Comparison of ENCODE assay signal across 1 cellular context in the genomic region with DNA sequence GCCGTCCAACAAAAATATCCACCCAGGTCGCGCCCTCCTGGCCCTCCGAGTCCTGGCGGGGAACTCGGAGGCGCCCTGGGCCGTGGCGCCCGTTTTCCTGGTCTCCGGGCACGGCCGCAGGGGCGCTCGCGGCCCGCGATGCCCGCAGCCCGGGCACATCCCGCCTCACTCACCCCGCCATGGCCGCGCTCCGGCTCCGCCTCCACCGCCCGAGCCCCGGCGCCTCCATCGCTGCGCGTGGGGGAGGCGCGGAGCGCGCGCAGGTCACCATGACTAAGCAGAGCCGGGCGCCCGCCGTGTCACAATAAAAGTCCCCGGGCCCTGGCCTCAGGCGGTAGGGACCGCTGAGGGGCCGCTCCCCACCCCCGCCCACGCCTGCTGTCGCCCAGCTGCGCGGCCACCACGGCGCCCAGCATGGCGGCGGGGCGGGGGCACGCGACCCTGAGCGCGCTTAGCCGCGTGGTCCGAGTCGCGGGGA.
TF ChIP-seq lines count a peak whose summit lies in the region.

No MANE protein-coding gene starts in this region.

TF ChIP-seq in HepG2, 621 proteins besides CTCF, POLR2A, EP300 and RAD21 (continued from another document and continues in another):
- TF ChIP-seq, protein P1, sequence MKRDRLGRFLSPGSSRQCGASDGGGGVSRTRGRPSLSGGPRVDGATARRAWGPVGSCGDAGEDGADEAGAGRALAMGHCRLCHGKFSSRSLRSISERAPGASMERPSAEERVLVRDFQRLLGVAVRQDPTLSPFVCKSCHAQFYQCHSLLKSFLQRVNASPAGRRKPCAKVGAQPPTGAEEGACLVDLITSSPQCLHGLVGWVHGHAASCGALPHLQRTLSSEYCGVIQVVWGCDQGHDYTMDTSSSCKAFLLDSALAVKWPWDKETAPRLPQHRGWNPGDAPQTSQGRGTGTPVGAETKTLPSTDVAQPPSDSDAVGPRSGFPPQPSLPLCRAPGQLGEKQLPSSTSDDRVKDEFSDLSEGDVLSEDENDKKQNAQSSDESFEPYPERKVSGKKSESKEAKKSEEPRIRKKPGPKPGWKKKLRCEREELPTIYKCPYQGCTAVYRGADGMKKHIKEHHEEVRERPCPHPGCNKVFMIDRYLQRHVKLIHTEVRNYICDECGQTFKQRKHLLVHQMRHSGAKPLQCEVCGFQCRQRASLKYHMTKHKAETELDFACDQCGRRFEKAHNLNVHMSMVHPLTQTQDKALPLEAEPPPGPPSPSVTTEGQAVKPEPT (CRISPR knock-in tag; IDR thresholded peaks at IDR 0.05; ENCODE audit: low read depth) = no peak
- TF ChIP-seq RARG (CRISPR knock-in tag; IDR thresholded peaks at IDR 0.05; ENCODE audit: low read depth) = peak; percentile 38; the same call in 1 of the 2 replicates
- no peak for TF ChIP-seq ARHGAP35 (CRISPR knock-in tag; IDR thresholded peaks at IDR 0.05; ENCODE audit: borderline replicate concordance)
- TF ChIP-seq KLF12 (CRISPR knock-in tag; IDR thresholded peaks at IDR 0.05; ENCODE audit: borderline replicate concordance) = no peak
- TF ChIP-seq, protein P2, sequence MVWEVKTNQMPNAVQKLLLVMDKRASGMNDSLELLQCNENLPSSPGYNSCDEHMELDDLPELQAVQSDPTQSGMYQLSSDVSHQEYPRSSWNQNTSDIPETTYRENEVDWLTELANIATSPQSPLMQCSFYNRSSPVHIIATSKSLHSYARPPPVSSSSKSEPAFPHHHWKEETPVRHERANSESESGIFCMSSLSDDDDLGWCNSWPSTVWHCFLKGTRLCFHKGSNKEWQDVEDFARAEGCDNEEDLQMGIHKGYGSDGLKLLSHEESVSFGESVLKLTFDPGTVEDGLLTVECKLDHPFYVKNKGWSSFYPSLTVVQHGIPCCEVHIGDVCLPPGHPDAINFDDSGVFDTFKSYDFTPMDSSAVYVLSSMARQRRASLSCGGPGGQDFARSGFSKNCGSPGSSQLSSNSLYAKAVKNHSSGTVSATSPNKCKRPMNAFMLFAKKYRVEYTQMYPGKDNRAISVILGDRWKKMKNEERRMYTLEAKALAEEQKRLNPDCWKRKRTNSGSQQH (CRISPR knock-in tag; IDR thresholded peaks at IDR 0.05; ENCODE audit: low read depth) = peak; percentile 40
- TF ChIP-seq ZNF234 (CRISPR knock-in tag; conservative IDR thresholded peaks at IDR 0.05) = no peak; the same call in 1 of the 2 replicates
- TF ChIP-seq, protein P3, sequence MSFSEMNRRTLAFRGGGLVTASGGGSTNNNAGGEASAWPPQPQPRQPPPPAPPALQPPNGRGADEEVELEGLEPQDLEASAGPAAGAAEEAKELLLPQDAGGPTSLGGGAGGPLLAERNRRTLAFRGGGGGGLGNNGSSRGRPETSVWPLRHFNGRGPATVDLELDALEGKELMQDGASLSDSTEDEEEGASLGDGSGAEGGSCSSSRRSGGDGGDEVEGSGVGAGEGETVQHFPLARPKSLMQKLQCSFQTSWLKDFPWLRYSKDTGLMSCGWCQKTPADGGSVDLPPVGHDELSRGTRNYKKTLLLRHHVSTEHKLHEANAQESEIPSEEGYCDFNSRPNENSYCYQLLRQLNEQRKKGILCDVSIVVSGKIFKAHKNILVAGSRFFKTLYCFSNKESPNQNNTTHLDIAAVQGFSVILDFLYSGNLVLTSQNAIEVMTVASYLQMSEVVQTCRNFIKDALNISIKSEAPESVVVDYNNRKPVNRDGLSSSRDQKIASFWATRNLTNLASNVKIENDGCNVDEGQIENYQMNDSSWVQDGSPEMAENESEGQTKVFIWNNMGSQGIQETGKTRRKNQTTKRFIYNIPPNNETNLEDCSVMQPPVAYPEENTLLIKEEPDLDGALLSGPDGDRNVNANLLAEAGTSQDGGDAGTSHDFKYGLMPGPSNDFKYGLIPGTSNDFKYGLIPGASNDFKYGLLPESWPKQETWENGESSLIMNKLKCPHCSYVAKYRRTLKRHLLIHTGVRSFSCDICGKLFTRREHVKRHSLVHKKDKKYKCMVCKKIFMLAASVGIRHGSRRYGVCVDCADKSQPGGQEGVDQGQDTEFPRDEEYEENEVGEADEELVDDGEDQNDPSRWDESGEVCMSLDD (CRISPR knock-in tag; IDR thresholded peaks at IDR 0.05; ENCODE audit: borderline replicate concordance) = no peak; the same call in 1 of the 2 replicates
- TF ChIP-seq, protein P4, sequence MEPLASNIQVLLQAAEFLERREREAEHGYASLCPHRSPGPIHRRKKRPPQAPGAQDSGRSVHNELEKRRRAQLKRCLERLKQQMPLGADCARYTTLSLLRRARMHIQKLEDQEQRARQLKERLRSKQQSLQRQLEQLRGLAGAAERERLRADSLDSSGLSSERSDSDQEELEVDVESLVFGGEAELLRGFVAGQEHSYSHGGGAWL (CRISPR knock-in tag; IDR thresholded peaks at IDR 0.05) = no peak
- TF ChIP-seq ZNF773 (CRISPR knock-in tag; IDR thresholded peaks at IDR 0.05; ENCODE audit: borderline replicate concordance) = no peak
- TF ChIP-seq, protein P5, sequence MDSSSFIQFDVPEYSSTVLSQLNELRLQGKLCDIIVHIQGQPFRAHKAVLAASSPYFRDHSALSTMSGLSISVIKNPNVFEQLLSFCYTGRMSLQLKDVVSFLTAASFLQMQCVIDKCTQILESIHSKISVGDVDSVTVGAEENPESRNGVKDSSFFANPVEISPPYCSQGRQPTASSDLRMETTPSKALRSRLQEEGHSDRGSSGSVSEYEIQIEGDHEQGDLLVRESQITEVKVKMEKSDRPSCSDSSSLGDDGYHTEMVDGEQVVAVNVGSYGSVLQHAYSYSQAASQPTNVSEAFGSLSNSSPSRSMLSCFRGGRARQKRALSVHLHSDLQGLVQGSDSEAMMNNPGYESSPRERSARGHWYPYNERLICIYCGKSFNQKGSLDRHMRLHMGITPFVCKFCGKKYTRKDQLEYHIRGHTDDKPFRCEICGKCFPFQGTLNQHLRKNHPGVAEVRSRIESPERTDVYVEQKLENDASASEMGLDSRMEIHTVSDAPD (CRISPR knock-in tag; IDR thresholded peaks at IDR 0.05) = no peak
- no peak for TF ChIP-seq LCORL (IDR thresholded peaks at IDR 0.05)
- TF ChIP-seq LCORL (CRISPR knock-in tag; IDR thresholded peaks at IDR 0.05) = 0 out of 2 replicates have a peak, but pooled peaks have one; percentile 33
- TF ChIP-seq MED13 (CRISPR knock-in tag; IDR thresholded peaks at IDR 0.05) = peak; percentile 65; the same call in 1 of the 2 replicates
- peak; percentile 80; the same call in 1 of the 2 replicates for TF ChIP-seq ZSCAN20 (CRISPR knock-in tag; IDR thresholded peaks at IDR 0.05; ENCODE audit: borderline replicate concordance)
- TF ChIP-seq ZSCAN21 (CRISPR knock-in tag; IDR thresholded peaks at IDR 0.05; ENCODE audit: borderline replicate concordance) = 0 out of 2 replicates have a peak, but pooled peaks have one; percentile 21
- peak; percentile 29 for TF ChIP-seq TSC22D2 (CRISPR knock-in tag; IDR thresholded peaks at IDR 0.05; ENCODE audit: borderline replicate concordance)
- TF ChIP-seq, protein P6, sequence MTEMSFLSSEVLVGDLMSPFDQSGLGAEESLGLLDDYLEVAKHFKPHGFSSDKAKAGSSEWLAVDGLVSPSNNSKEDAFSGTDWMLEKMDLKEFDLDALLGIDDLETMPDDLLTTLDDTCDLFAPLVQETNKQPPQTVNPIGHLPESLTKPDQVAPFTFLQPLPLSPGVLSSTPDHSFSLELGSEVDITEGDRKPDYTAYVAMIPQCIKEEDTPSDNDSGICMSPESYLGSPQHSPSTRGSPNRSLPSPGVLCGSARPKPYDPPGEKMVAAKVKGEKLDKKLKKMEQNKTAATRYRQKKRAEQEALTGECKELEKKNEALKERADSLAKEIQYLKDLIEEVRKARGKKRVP (CRISPR knock-in tag; IDR thresholded peaks at IDR 0.05) = peak in 1 of 2 experiments; percentile 26; a peak in 1 of 4 replicates
- TF ChIP-seq PPARG (CRISPR knock-in tag; conservative IDR thresholded peaks at IDR 0.05) = 0 out of 2 replicates have a peak, but pooled peaks have one; percentile 9
- TF ChIP-seq KDM5B (CRISPR knock-in tag; IDR thresholded peaks at IDR 0.05; ENCODE audit: borderline replicate concordance) = peak; percentile 41; the same call in 1 of the 2 replicates
- TF ChIP-seq GABPB1 (CRISPR knock-in tag; IDR thresholded peaks at IDR 0.05) = no peak
- no peak for TF ChIP-seq NFIB (CRISPR knock-in tag; IDR thresholded peaks at IDR 0.05; ENCODE audit: borderline replicate concordance)
- TF ChIP-seq ZNF124 (CRISPR knock-in tag; IDR thresholded peaks at IDR 0.05) = peak; percentile 65; the same call in 1 of the 2 replicates
- peak; percentile 60; the same call in 1 of the 2 replicates for TF ChIP-seq BHLHE40 (IDR thresholded peaks at IDR 0.05; ENCODE audit: low read length)
- peak; percentile 91 for TF ChIP-seq ZSCAN31 (CRISPR knock-in tag; IDR thresholded peaks at IDR 0.05; ENCODE audit: low read depth)
- peak; percentile 85 for TF ChIP-seq ZNF431 (CRISPR knock-in tag; IDR thresholded peaks at IDR 0.05; ENCODE audit: borderline replicate concordance, low read depth)
- TF ChIP-seq, protein P7, sequence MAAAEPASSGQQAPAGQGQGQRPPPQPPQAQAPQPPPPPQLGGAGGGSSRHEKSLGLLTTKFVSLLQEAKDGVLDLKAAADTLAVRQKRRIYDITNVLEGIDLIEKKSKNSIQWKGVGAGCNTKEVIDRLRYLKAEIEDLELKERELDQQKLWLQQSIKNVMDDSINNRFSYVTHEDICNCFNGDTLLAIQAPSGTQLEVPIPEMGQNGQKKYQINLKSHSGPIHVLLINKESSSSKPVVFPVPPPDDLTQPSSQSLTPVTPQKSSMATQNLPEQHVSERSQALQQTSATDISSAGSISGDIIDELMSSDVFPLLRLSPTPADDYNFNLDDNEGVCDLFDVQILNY (CRISPR knock-in tag; conservative IDR thresholded peaks at IDR 0.05) = peak; percentile 59
- TF ChIP-seq SALL2 (CRISPR knock-in tag; IDR thresholded peaks at IDR 0.05) = peak; percentile 82
- peak; percentile 87 for TF ChIP-seq FOSL2 (CRISPR knock-in tag; IDR thresholded peaks at IDR 0.05)
- TF ChIP-seq, protein P8, sequence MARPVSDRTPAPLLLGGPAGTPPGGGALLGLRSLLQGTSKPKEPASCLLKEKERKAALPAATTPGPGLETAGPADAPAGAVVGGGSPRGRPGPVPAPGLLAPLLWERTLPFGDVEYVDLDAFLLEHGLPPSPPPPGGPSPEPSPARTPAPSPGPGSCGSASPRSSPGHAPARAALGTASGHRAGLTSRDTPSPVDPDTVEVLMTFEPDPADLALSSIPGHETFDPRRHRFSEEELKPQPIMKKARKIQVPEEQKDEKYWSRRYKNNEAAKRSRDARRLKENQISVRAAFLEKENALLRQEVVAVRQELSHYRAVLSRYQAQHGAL (CRISPR knock-in tag; IDR thresholded peaks at IDR 0.05; ENCODE audit: not compliant biosample characterization) = no peak
- TF ChIP-seq CAMTA2 (CRISPR knock-in tag; IDR thresholded peaks at IDR 0.05; ENCODE audit: borderline replicate concordance) = peak; percentile 57; the same call in 1 of the 2 replicates
- TF ChIP-seq ZNF792 (CRISPR knock-in tag; IDR thresholded peaks at IDR 0.05) = no peak
- TF ChIP-seq ZNF337 (CRISPR knock-in tag; IDR thresholded peaks at IDR 0.05; ENCODE audit: borderline replicate concordance, low read depth) = no peak
- TF ChIP-seq ZNF552 (CRISPR knock-in tag; IDR thresholded peaks at IDR 0.05; ENCODE audit: borderline replicate concordance) = peak; percentile 43
- TF ChIP-seq FOXJ3 (CRISPR knock-in tag; IDR thresholded peaks at IDR 0.05; ENCODE audit: borderline replicate concordance) = no peak
- TF ChIP-seq SMARCC2 (IDR thresholded peaks at IDR 0.05) = no peak
- TF ChIP-seq ZC3H4 (CRISPR knock-in tag; IDR thresholded peaks at IDR 0.05; ENCODE audit: borderline replicate concordance) = no peak
- TF ChIP-seq ZFP37 (CRISPR knock-in tag; IDR thresholded peaks at IDR 0.05; ENCODE audit: borderline replicate concordance) = no peak
- TF ChIP-seq, protein P9, sequence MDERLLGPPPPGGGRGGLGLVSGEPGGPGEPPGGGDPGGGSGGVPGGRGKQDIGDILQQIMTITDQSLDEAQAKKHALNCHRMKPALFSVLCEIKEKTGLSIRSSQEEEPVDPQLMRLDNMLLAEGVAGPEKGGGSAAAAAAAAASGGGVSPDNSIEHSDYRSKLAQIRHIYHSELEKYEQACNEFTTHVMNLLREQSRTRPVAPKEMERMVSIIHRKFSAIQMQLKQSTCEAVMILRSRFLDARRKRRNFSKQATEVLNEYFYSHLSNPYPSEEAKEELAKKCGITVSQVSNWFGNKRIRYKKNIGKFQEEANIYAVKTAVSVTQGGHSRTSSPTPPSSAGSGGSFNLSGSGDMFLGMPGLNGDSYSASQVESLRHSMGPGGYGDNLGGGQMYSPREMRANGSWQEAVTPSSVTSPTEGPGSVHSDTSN (CRISPR knock-in tag; IDR thresholded peaks at IDR 0.05) = no peak
- TF ChIP-seq, protein P10, sequence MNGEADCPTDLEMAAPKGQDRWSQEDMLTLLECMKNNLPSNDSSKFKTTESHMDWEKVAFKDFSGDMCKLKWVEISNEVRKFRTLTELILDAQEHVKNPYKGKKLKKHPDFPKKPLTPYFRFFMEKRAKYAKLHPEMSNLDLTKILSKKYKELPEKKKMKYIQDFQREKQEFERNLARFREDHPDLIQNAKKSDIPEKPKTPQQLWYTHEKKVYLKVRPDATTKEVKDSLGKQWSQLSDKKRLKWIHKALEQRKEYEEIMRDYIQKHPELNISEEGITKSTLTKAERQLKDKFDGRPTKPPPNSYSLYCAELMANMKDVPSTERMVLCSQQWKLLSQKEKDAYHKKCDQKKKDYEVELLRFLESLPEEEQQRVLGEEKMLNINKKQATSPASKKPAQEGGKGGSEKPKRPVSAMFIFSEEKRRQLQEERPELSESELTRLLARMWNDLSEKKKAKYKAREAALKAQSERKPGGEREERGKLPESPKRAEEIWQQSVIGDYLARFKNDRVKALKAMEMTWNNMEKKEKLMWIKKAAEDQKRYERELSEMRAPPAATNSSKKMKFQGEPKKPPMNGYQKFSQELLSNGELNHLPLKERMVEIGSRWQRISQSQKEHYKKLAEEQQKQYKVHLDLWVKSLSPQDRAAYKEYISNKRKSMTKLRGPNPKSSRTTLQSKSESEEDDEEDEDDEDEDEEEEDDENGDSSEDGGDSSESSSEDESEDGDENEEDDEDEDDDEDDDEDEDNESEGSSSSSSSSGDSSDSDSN (CRISPR knock-in tag; IDR thresholded peaks at IDR 0.05) = peak; percentile 76; the same call in 1 of the 2 replicates
- 0 out of 2 replicates have a peak, but pooled peaks have one; percentile 13 for TF ChIP-seq MEIS2 (CRISPR knock-in tag; IDR thresholded peaks at IDR 0.05)
- no peak for TF ChIP-seq NR1H2 (CRISPR knock-in tag; IDR thresholded peaks at IDR 0.05; ENCODE audit: borderline replicate concordance, low read depth)
- peak; percentile 42; the same call in 1 of the 2 replicates for TF ChIP-seq ZNF446 (CRISPR knock-in tag; IDR thresholded peaks at IDR 0.05)
- TF ChIP-seq HNRNPLL (IDR thresholded peaks at IDR 0.05; ENCODE audit: low read depth, low read length, poor library complexity, severe bottlenecking) = peak; percentile 68
- TF ChIP-seq MTA3 (CRISPR knock-in tag; IDR thresholded peaks at IDR 0.05) = no peak
- peak; percentile 88 for TF ChIP-seq ZSCAN25 (CRISPR knock-in tag; IDR thresholded peaks at IDR 0.05)
- peak; percentile 47 for TF ChIP-seq MED8 (CRISPR knock-in tag; IDR thresholded peaks at IDR 0.05; ENCODE audit: insufficient replicate concordance)
- TF ChIP-seq NCOA2 (CRISPR knock-in tag; IDR thresholded peaks at IDR 0.05) = no peak; the same call in 1 of the 2 replicates
